10 cellular contexts compared by ENCODE assay signal in genomic region chr14:53011053-53011462, GRCh38.
DNase-seq lines count a peak whose midpoint lies in the region; ATAC-seq, FAIRE-seq and TF ChIP-seq lines count a peak whose summit lies in the region.
"Had no signal": no experiment of that assay in that cellular context is flagged by ENCODE, and none has a peak within 500 bp of the region (broad histone marks: within the 10 kb centered on the region; RNA-seq: fewer than 3 reads in every experiment).

No MANE protein-coding gene starts in this region.

- no peaks in the 10 kb centered on the region for H3K79me2 ChIP-seq in H1 (ENCODE audit: control insufficient read depth in 1 of 2, insufficient read depth in 2 of 2, low read length in 2 of 2)

- WGBS in H1 (ENCODE audit: extremely low coverage in 1 of 2, insufficient coverage in 1 of 2, insufficient read length in 1 of 2, insufficient replicate concordance in 2 of 2, low coverage in 1 of 2, low lambda C conversion rate in 2 of 2, missing lambda C conversion rate in 1 of 2), 2 experiments = 78% methylated on average over 7 of the region's 7 CpGs; no CpG with 5 or more reads in 1 of the 2 experiments

- no peak overlapping the region for H3K4me2 ChIP-seq in H1 (ENCODE audit: insufficient read depth in 1 of 2, low read depth in 2 of 2, low read length in 2 of 2)

- H2AFZ ChIP-seq in H1 (ENCODE audit: low read length) = peak overlapping the region; percentile 5; the same call in 1 of the 2 replicates

- intact Hi-C loops in lower lobe of right lung (cut with DNase I) = no loop called here

- H2BK20ac ChIP-seq in H1 (ENCODE audit: low read length) = no peak overlapping the region

- no peak overlapping the region for H4K91ac ChIP-seq in H1 (replicated peaks; ENCODE audit: insufficient read length, low read length)

- H3K27ac ChIP-seq in H1 (ENCODE audit: low read depth, low read length) (no peak overlapping the region), lower lobe of right lung (peak overlapping the region; percentile 26)

- peak overlapping the region; percentile 1; the same call in 1 of the 2 replicates for H3K18ac ChIP-seq in H1 (ENCODE audit: extremely low read depth, low read length)

- no peak overlapping the region for H2BK12ac ChIP-seq in H1 (ENCODE audit: low read depth, low read length)

- no peak overlapping the region for H3K4me3 ChIP-seq in H1 (ENCODE audit: extremely low read depth in 1 of 4, insufficient read depth in 2 of 4, low read depth in 3 of 4, low read length in 4 of 4)
- no peak overlapping the region for H3K4me3 ChIP-seq in lower lobe of right lung

- TF ChIP-seq EP300 in H1 (IDR thresholded peaks at IDR 0.05; ENCODE audit: borderline replicate concordance in 1 of 2, low read depth in 2 of 2, low read length in 2 of 2) = no peak

- no peaks in the 10 kb centered on the region for H3K79me1 ChIP-seq in H1 (ENCODE audit: low read depth, low read length)

- no peak for TF ChIP-seq RAD21 in H1 (IDR thresholded peaks at IDR 0.05 in 1 of 2, conservative IDR thresholded peaks at IDR 0.05 in 1 of 2; ENCODE audit: low read depth in 2 of 2, low read length in 2 of 2)

- H3K14ac ChIP-seq in H1 (ENCODE audit: insufficient read length) = no peak overlapping the region

- no peak overlapping the region for H4K5ac ChIP-seq in H1 (ENCODE audit: insufficient read length, low read depth, low read length)

- no peaks in the 10 kb centered on the region for H4K20me1 ChIP-seq in H1 (replicated peaks in 1 of 2; ENCODE audit: control insufficient read depth in 1 of 2, insufficient read depth in 2 of 2, low read length in 2 of 2)

- ATAC-seq in lower lobe of right lung = peak; percentile 88 to 90
- no peak for ATAC-seq in GM18517 (IDR thresholded peaks at IDR 0.05; ENCODE audit: unreplicated experiment)
- no peak for ATAC-seq in HG03442 (IDR thresholded peaks at IDR 0.05; ENCODE audit: unreplicated experiment)

- H4K8ac ChIP-seq in H1 (ENCODE audit: extremely low read depth, insufficient read depth, low read length) = no peak overlapping the region

- no peak overlapping the region for H3K23ac ChIP-seq in H1 (ENCODE audit: insufficient read length)

- H3K9me3 ChIP-seq in H1 (ENCODE audit: insufficient read depth in 2 of 2, low read depth in 1 of 2, low read length in 1 of 2) (no peaks in the 10 kb centered on the region), lower lobe of right lung (no peaks in the 10 kb centered on the region)

- H3K4me1 ChIP-seq in H1 (replicated peaks in 1 of 4; ENCODE audit: control insufficient read depth in 3 of 4, insufficient read depth in 4 of 4, low read length in 3 of 4) (peaks cover 0 to 8% (median 5%) of the 10 kb centered on the region in 4 experiments), lower lobe of right lung (peaks cover 6% of the 10 kb centered on the region)

- CTCF ChIA-PET in H1 (lab: Charles Lee; ENCODE audit: partially characterized antibody) = no interaction called here

- no peak for FAIRE-seq in H1 (lab: Jason Lieb, UNC)

- POLR2A ChIA-PET in H1 (lab: Charles Lee; ENCODE audit: partially characterized antibody) = interaction anchor here (1.3 kb wide), 1 partner anchor 9 kb away, joined by 4 read pairs; no protein-coding TSS in a partner anchor

- H3K27me3 ChIP-seq in H1 (replicated peaks in 1 of 4; ENCODE audit: control insufficient read depth in 3 of 4, extremely low read depth in 1 of 4, insufficient read depth in 3 of 4, low read length in 3 of 4) (no peaks in the 10 kb centered on the region), lower lobe of right lung (ENCODE audit: low read depth) (no peaks in the 10 kb centered on the region)

- H2BK15ac ChIP-seq in H1 (ENCODE audit: low read length) = no peak overlapping the region

- DNase-seq in NCI-H226 (peak; percentile 100), H1 (ENCODE audit: low read depth in 1 of 2, low spot score in 2 of 2) (peak in 1 of 2 experiments; percentile 29), lower lobe of right lung (peak; percentile 48), ureter (ENCODE audit: low spot score) (peak; percentile 59), NCI-H524 (lab: John Stamatoyannopoulos, UW) (no peak), NOMO-1 (lab: John Stamatoyannopoulos, UW; ENCODE audit: unreplicated experiment in 2 of 2) (no peak)
- DNase-seq: activated B cell treated with CpG ODN at 0.5 μM for 24 hours, immature natural killer cell had no signal

- no peak overlapping the region for H2BK5ac ChIP-seq in H1 (ENCODE audit: low read depth, low read length)

- H3K56ac ChIP-seq in H1 (replicated peaks; ENCODE audit: insufficient read length, low read depth, low read length) = no peak overlapping the region

- no peak for TF ChIP-seq CTCF in H1 (IDR thresholded peaks at IDR 0.05; ENCODE audit: control extremely low read depth in 1 of 3, insufficient read depth in 1 of 3, low read depth in 1 of 3, low read length in 3 of 3)
- TF ChIP-seq CTCF in lower lobe of right lung (IDR thresholded peaks at IDR 0.05) = no peak

- H3K4ac ChIP-seq in H1 (replicated peaks; ENCODE audit: insufficient read length, low read depth, low read length) = no peak overlapping the region

- no peak overlapping the region for H2BK120ac ChIP-seq in H1 (replicated peaks; ENCODE audit: low read depth, low read length)

- no peak overlapping the region for H2AK5ac ChIP-seq in H1 (ENCODE audit: low read depth, low read length)

- no peaks in the 10 kb centered on the region for H3K36me3 ChIP-seq in H1 (ENCODE audit: control insufficient read depth in 2 of 4, insufficient read depth in 4 of 4, low read length in 3 of 4)
- no peaks in the 10 kb centered on the region for H3K36me3 ChIP-seq in lower lobe of right lung

- H3K9ac ChIP-seq in H1 (replicated peaks in 1 of 4; ENCODE audit: extremely low read depth in 1 of 4, low read depth in 3 of 4, low read length in 3 of 4) = no peak overlapping the region

- TF ChIP-seq POLR2A in H1 (IDR thresholded peaks at IDR 0.05; ENCODE audit: control extremely low read depth in 1 of 2, low read depth in 2 of 2, low read length in 2 of 2) = no peak

- peaks cover 2% of the 10 kb centered on the region; the same call in 1 of the 2 replicates for H3K23me2 ChIP-seq in H1 (ENCODE audit: low read depth, low read length)

TF ChIP-seq in H1, 55 proteins besides CTCF, POLR2A, EP300 and RAD21:
- TF ChIP-seq TEAD4 (IDR thresholded peaks at IDR 0.05; ENCODE audit: low read depth, low read length) = peak; percentile 85
- peak; percentile 88 for TF ChIP-seq JUND (IDR thresholded peaks at IDR 0.05; ENCODE audit: low read length)
- no peak for TF ChIP-seq POLR2AphosphoS5 (IDR thresholded peaks at IDR 0.05; ENCODE audit: low read depth, low read length)
- TF ChIP-seq JUN (IDR thresholded peaks at IDR 0.05; ENCODE audit: low read depth, low read length) = 0 out of 2 replicates have a peak, but pooled peaks have one; percentile 11

Comparison
In these comparisons a context has a peak if more than half of its experiments do, and no peak if none do; other contexts are left out.
1. DNase-seq: peak in NCI-H226 (single experiment), lower lobe of right lung (single experiment) and ureter (single experiment); none in NCI-H524 (0 of 2) and NOMO-1 (0 of 2).
2. ATAC-seq: peak in lower lobe of right lung (2 of 2); none in GM18517 (single experiment) and HG03442 (single experiment).